1 cellular context compared by ENCODE assay signal in genomic region chr21:15282666-15283065, GRCh38.
TF ChIP-seq lines count a peak whose summit lies in the region.

No MANE protein-coding gene starts in this region.

TF ChIP-seq in liver, 16 proteins besides CTCF, POLR2A, EP300 and RAD21 (continued from another document):
- TF ChIP-seq, protein P1, sequence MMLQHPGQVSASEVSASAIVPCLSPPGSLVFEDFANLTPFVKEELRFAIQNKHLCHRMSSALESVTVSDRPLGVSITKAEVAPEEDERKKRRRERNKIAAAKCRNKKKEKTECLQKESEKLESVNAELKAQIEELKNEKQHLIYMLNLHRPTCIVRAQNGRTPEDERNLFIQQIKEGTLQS (IDR thresholded peaks at IDR 0.05): no peak
- TF ChIP-seq EGR1 (IDR thresholded peaks at IDR 0.05; ENCODE audit: low read depth in 2 of 2) (no peak), FOXA2 (IDR thresholded peaks at IDR 0.05) (peak; percentile 12), YY1 (IDR thresholded peaks at IDR 0.05) (no peak), NR2F2 (IDR thresholded peaks at IDR 0.05) (no peak), HNF4G (IDR thresholded peaks at IDR 0.05) (no peak), RXRA (IDR thresholded peaks at IDR 0.05) (peak in 1 of 2 donors; percentile 4), FOXA1 (IDR thresholded peaks at IDR 0.05) (no peak), HNF4A (conservative IDR thresholded peaks at IDR 0.05) (peak in 1 of 2 donors; percentile 3), GABPA (IDR thresholded peaks at IDR 0.05 in 1 of 2, conservative IDR thresholded peaks at IDR 0.05 in 1 of 2) (no peak), JUND (IDR thresholded peaks at IDR 0.05) (no peak)
- TF ChIP-seq, protein P2, sequence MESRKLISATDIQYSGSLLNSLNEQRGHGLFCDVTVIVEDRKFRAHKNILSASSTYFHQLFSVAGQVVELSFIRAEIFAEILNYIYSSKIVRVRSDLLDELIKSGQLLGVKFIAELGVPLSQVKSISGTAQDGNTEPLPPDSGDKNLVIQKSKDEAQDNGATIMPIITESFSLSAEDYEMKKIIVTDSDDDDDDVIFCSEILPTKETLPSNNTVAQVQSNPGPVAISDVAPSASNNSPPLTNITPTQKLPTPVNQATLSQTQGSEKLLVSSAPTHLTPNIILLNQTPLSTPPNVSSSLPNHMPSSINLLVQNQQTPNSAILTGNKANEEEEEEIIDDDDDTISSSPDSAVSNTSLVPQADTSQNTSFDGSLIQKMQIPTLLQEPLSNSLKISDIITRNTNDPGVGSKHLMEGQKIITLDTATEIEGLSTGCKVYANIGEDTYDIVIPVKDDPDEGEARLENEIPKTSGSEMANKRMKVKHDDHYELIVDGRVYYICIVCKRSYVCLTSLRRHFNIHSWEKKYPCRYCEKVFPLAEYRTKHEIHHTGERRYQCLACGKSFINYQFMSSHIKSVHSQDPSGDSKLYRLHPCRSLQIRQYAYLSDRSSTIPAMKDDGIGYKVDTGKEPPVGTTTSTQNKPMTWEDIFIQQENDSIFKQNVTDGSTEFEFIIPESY (IDR thresholded peaks at IDR 0.05): no peak
